21 cellular contexts compared by ENCODE assay signal in the genomic region with DNA sequence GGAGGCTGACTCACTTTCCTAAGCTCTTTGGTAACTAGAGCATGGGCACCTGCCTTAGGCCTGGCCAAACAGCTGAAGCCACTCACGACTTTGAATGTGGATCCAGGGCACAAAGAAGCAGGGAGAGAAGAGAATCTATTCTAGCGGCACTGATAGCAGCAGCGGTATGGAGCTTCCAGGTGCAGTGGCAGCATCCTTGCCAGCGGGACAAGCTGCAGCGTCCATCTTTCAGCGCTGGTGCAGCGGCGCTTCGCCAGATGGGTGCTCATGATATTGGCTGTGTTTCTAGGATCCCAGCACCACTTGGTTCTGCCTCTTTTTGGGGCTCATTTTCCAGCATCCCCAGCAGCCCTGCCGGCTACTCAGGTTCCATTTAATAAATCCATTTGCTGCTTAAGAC.
DNase-seq lines count a peak whose midpoint lies in the region; ATAC-seq and TF ChIP-seq lines count a peak whose summit lies in the region.
"Had no signal": no experiment of that assay in that cellular context is flagged by ENCODE, and none has a peak within 500 bp of the region (broad histone marks: within the 10 kb centered on the region; RNA-seq: fewer than 3 reads in every experiment).

No MANE protein-coding gene starts in this region.

- ATAC-seq in right cardiac atrium, result no peak
- no peak for ATAC-seq in left cardiac atrium
- peak; percentile 16 for ATAC-seq in upper lobe of right lung
- ATAC-seq: HCT116 had no signal

- H3K9me3 ChIP-seq in right cardiac atrium (ENCODE audit: control insufficient read depth, low read length), result no peaks in the 10 kb centered on the region
- no peaks in the 10 kb centered on the region for H3K9me3 ChIP-seq in upper lobe of right lung
- no peaks in the 10 kb centered on the region for H3K9me3 ChIP-seq in effector memory CD4-positive, alpha-beta T cell (ENCODE audit: control insufficient read depth, low read length)
- H3K9me3 ChIP-seq: BE2C had no signal

- no peaks in the 10 kb centered on the region for H3K4me1 ChIP-seq in right cardiac atrium (ENCODE audit: control insufficient read depth, insufficient read depth, low read length)
- no peaks in the 10 kb centered on the region for H3K4me1 ChIP-seq in upper lobe of right lung
- no peaks in the 10 kb centered on the region for H3K4me1 ChIP-seq in effector memory CD4-positive, alpha-beta T cell (ENCODE audit: control insufficient read depth, insufficient read depth, low read length, poor library complexity, severe bottlenecking)
- H3K4me1 ChIP-seq: BE2C had no signal

- intact Hi-C loops in right cardiac atrium (cut with DNase I), result no loop called here
- intact Hi-C loops in left cardiac atrium (cut with DNase I), result no loop called here
- intact Hi-C loops in dorsolateral prefrontal cortex (cut with DNase I), result no loop called here
- intact Hi-C loops in upper lobe of right lung (cut with DNase I), result no loop called here

- H3K4me3 ChIP-seq in right cardiac atrium (ENCODE audit: low read length) (no peak overlapping the region), dorsolateral prefrontal cortex (no peak overlapping the region), upper lobe of right lung (no peak overlapping the region)
- no peak overlapping the region for H3K4me3 ChIP-seq in effector memory CD4-positive, alpha-beta T cell (ENCODE audit: insufficient read depth, low read depth, low read length, poor library complexity, severe bottlenecking)

- no peak overlapping the region for H3K27ac ChIP-seq in right cardiac atrium (ENCODE audit: low read length)
- H3K27ac ChIP-seq in dorsolateral prefrontal cortex, result peak overlapping the region in 17 of 59 donors; percentile 2 to 63 (median 23)
- no peak overlapping the region for H3K27ac ChIP-seq in upper lobe of right lung
- H3K27ac ChIP-seq in effector memory CD4-positive, alpha-beta T cell (ENCODE audit: insufficient read depth, low read length, poor library complexity, severe bottlenecking), result no peak overlapping the region
- H3K27ac ChIP-seq: HL-60 had no signal

- H3K27me3 ChIP-seq in right cardiac atrium (ENCODE audit: control insufficient read depth, insufficient read depth) (no peaks in the 10 kb centered on the region), dorsolateral prefrontal cortex (no peaks in the 10 kb centered on the region), upper lobe of right lung (no peaks in the 10 kb centered on the region)
- H3K27me3 ChIP-seq in effector memory CD4-positive, alpha-beta T cell (replicated peaks; ENCODE audit: control insufficient read depth, insufficient read depth, low read length, poor library complexity, severe bottlenecking), result no peaks in the 10 kb centered on the region
- H3K27me3 ChIP-seq: BE2C had no signal

- TF ChIP-seq CTCF in dorsolateral prefrontal cortex (IDR thresholded peaks at IDR 0.05 in 54 of 56, conservative IDR thresholded peaks at IDR 0.05 in 2 of 56; ENCODE audit: low read depth in 1 of 56, partially characterized antibody in 56 of 56) (no peak), upper lobe of right lung (IDR thresholded peaks at IDR 0.05) (no peak)

- H3K27me3 Mint-ChIP-seq in activated T-cell treated with anti-CD3 and anti-CD28 coated beads, Interleukin-2, amount 50 U/mL, for 24 hours, result no peaks in the 10 kb centered on the region
- H3K27me3 Mint-ChIP-seq: CD4-positive, CD25-positive, alpha-beta regulatory T cell; CD8-positive, alpha-beta memory T cell had no signal

- WGBS in right cardiac atrium, result 86% methylated on average over 10 of the region's 10 CpGs

- no peaks in the 10 kb centered on the region for H3K36me3 ChIP-seq in upper lobe of right lung
- H3K36me3 ChIP-seq in effector memory CD4-positive, alpha-beta T cell (ENCODE audit: control insufficient read depth, insufficient read depth, low read length), result no peaks in the 10 kb centered on the region
- H3K36me3 ChIP-seq: BE2C had no signal

- peaks cover 2% of the 10 kb centered on the region for H3K9me3 Mint-ChIP-seq in activated T-cell treated with anti-CD3 and anti-CD28 coated beads, Interleukin-2, amount 50 U/mL, for 24 hours

- no peak overlapping the region for H3K4me3 Mint-ChIP-seq in activated T-cell treated with anti-CD3 and anti-CD28 coated beads, Interleukin-2, amount 50 U/mL, for 24 hours
- H3K4me3 Mint-ChIP-seq: CD4-positive, CD25-positive, alpha-beta regulatory T cell; CD8-positive, alpha-beta memory T cell; HFFc6 had no signal

- H3K27ac Mint-ChIP-seq in activated T-cell treated with anti-CD3 and anti-CD28 coated beads, Interleukin-2, amount 50 U/mL, for 24 hours, result no peak overlapping the region
- H3K27ac Mint-ChIP-seq: CD4-positive, CD25-positive, alpha-beta regulatory T cell; CD8-positive, alpha-beta memory T cell; HFFc6 had no signal

- no peaks in the 10 kb centered on the region for H3K4me1 Mint-ChIP-seq in activated T-cell treated with anti-CD3 and anti-CD28 coated beads, Interleukin-2, amount 50 U/mL, for 24 hours (ENCODE audit: low read depth)
- H3K4me1 Mint-ChIP-seq: CD8-positive, alpha-beta memory T cell had no signal

- DNase-seq in right cardiac atrium (peak in 2 of 3 donors; percentile 20 to 41), left cardiac atrium (no peak), dorsolateral prefrontal cortex (peak in 7 of 10 donors; percentile 8 to 68 (median 43)), middle frontal gyrus (ENCODE audit: extremely low spot score, low spot score) (peak; percentile 12), upper lobe of right lung (no peak), NCI-H446 treated with DMSO at 0.1 percent for 48 hours (lab: John Stamatoyannopoulos, UW) (no peak)
- DNase-seq in effector memory CD4-positive, alpha-beta T cell, result no peak
- DNase-seq in activated T-cell treated with anti-CD3 and anti-CD28 coated beads, Interleukin-2, amount 50 U/mL, for 24 hours, result no peak
- DNase-seq: BE2C; C1 segment of cervical spinal cord; CD4-positive, CD25-positive, alpha-beta regulatory T cell; CD8-positive, alpha-beta memory T cell; COR-L47; DMS 273 treated with DMSO at 0.1 percent for 48 hours; DMS79; GDM1; GOT3; H7; HFFc6 had no signal

- H3K36me3 Mint-ChIP-seq in activated T-cell treated with anti-CD3 and anti-CD28 coated beads, Interleukin-2, amount 50 U/mL, for 24 hours (ENCODE audit: low read depth), result no peaks in the 10 kb centered on the region
- H3K36me3 Mint-ChIP-seq: CD4-positive, CD25-positive, alpha-beta regulatory T cell; CD8-positive, alpha-beta memory T cell had no signal

Comparison
In these comparisons a context has a peak if more than half of its experiments do, and no peak if none do; other contexts are left out.
1. DNase-seq: peak in right cardiac atrium (2 of 3), dorsolateral prefrontal cortex (7 of 10) and middle frontal gyrus (single experiment); none in left cardiac atrium (single experiment), upper lobe of right lung (single experiment), effector memory CD4-positive, alpha-beta T cell (0 of 3), activated T-cell treated with anti-CD3 and anti-CD28 coated beads, Interleukin-2, amount 50 U/mL, for 24 hours (single experiment) and NCI-H446 treated with DMSO at 0.1 percent for 48 hours (single experiment).